Comparison of ENCODE assay signal across 19 cellular contexts in the genomic region with DNA sequence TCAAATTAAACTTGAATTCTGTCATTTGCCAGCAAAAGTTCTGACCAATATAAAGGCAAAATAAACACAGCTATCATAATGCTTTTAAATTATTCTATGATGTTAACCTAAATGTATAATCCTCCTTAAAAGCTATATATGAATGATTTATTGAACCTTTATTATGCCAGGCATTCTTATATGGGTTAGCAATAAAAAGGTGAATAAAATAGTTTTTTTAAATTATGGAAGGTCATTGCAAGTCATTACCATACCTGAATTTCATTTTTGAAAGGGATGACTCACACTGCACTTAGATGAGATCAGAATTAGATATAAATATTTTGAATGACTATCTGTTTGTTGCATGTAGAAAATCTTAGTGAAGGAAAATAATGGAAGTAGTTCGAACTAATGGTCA.
DNase-seq lines count a peak whose midpoint lies in the region; ATAC-seq and TF ChIP-seq lines count a peak whose summit lies in the region.
"Had no signal": no experiment of that assay in that cellular context is flagged by ENCODE, and none has a peak within 500 bp of the region (broad histone marks: within the 10 kb centered on the region; RNA-seq: fewer than 3 reads in every experiment).

No MANE protein-coding gene starts in this region.

- H3K9me3 ChIP-seq in PC-3 (ENCODE audit: low read length): peaks cover 5% of the 10 kb centered on the region; the same call in 1 of the 2 replicates
- H3K9me3 ChIP-seq in SU-DHL-6 (ENCODE audit: insufficient read depth, low read length): no peaks in the 10 kb centered on the region
- no peaks in the 10 kb centered on the region for H3K9me3 ChIP-seq in Karpas-422 (ENCODE audit: low read length)
- H3K9me3 ChIP-seq: BLaER1 treated with 17β-estradiol and CSF1 and Interleukin-3, amounts not matched to agents 10 nM and 100 nM; Caco-2 had no signal

- intact Hi-C loops in PC-3 (cut with micrococcal nuclease): no loop called here

- H2AFZ ChIP-seq in PC-3 (ENCODE audit: low read length): no peak overlapping the region
- peak overlapping the region; percentile 11 for H2AFZ ChIP-seq in SU-DHL-6 (ENCODE audit: low read depth, low read length, severe bottlenecking)
- no peak overlapping the region for H2AFZ ChIP-seq in Karpas-422 (ENCODE audit: low read length)

- H3F3A ChIP-seq in PC-3 (ENCODE audit: low read length, unreplicated experiment) (no peaks in the 10 kb centered on the region), SU-DHL-6 (ENCODE audit: insufficient read depth) (no peaks in the 10 kb centered on the region)

- H3K27ac ChIP-seq in PC-3 (ENCODE audit: low read length): no peak overlapping the region
- H3K27ac ChIP-seq in SU-DHL-6 (ENCODE audit: low read depth, low read length): no peak overlapping the region
- no peak overlapping the region for H3K27ac ChIP-seq in Karpas-422 (ENCODE audit: low read length)
- H3K27ac ChIP-seq: BLaER1 treated with 17β-estradiol and CSF1 and Interleukin-3, amounts not matched to agents 10 nM and 100 nM; C4-2B had no signal

- CTCF ChIA-PET in PC-3 (lab: Charles Lee): no interaction called here

- POLR2A ChIA-PET in PC-3 (lab: Charles Lee; ENCODE audit: unreplicated experiment): interaction anchor here (0.6 kb wide), 1 partner anchor 351 kb away, joined by 6 read pairs; no protein-coding TSS in a partner anchor

- H3K36me3 ChIP-seq in PC-3 (ENCODE audit: low read depth, low read length) (no peaks in the 10 kb centered on the region), SU-DHL-6 (ENCODE audit: low read length) (no peaks in the 10 kb centered on the region), Karpas-422 (ENCODE audit: insufficient read depth, low read length) (no peaks in the 10 kb centered on the region)
- H3K36me3 ChIP-seq: BLaER1 treated with 17β-estradiol and CSF1 and Interleukin-3, amounts not matched to agents 10 nM and 100 nM had no signal

- H3K79me2 ChIP-seq in PC-3 (ENCODE audit: low read length) (no peaks in the 10 kb centered on the region), SU-DHL-6 (ENCODE audit: insufficient read depth, low read length) (no peaks in the 10 kb centered on the region), Karpas-422 (ENCODE audit: low read length) (no peaks in the 10 kb centered on the region)

- H3K4me2 ChIP-seq in PC-3 (ENCODE audit: low read length) (no peak overlapping the region), SU-DHL-6 (ENCODE audit: low read depth, low read length, poor library complexity, severe bottlenecking) (no peak overlapping the region), Karpas-422 (ENCODE audit: low read depth, low read length, poor library complexity, severe bottlenecking) (no peak overlapping the region)
- H3K4me2 ChIP-seq: BLaER1 treated with 17β-estradiol and CSF1 and Interleukin-3, amounts not matched to agents 10 nM and 100 nM had no signal

- no peaks in the 10 kb centered on the region for H3K27me3 ChIP-seq in PC-3 (ENCODE audit: low read length)
- no peaks in the 10 kb centered on the region for H3K27me3 ChIP-seq in SU-DHL-6 (ENCODE audit: low read length)
- no peaks in the 10 kb centered on the region for H3K27me3 ChIP-seq in Karpas-422 (ENCODE audit: low read length)
- H3K27me3 ChIP-seq: BLaER1 treated with 17β-estradiol and CSF1 and Interleukin-3, amounts not matched to agents 10 nM and 100 nM had no signal

- H4K20me1 ChIP-seq in PC-3 (ENCODE audit: low read length) (no peaks in the 10 kb centered on the region), SU-DHL-6 (ENCODE audit: low read depth, low read length) (no peaks in the 10 kb centered on the region), Karpas-422 (ENCODE audit: insufficient read depth, low read depth, low read length) (no peaks in the 10 kb centered on the region)
- H4K20me1 ChIP-seq: BLaER1 treated with 17β-estradiol and CSF1 and Interleukin-3, amounts not matched to agents 10 nM and 100 nM had no signal

- no peak for ATAC-seq in PC-3
- ATAC-seq: CD8-positive, alpha-beta T cell; GM12878 had no signal

- H3K9ac ChIP-seq in PC-3 (ENCODE audit: low read length) (no peak overlapping the region), SU-DHL-6 (ENCODE audit: low read length) (no peak overlapping the region), Karpas-422 (ENCODE audit: low read length) (no peak overlapping the region)
- H3K9ac ChIP-seq: BLaER1 treated with 17β-estradiol and CSF1 and Interleukin-3, amounts not matched to agents 10 nM and 100 nM had no signal

- H3K4me1 ChIP-seq in PC-3 (ENCODE audit: insufficient read depth, low read length): 0 out of 2 replicates have a peak, but pooled peaks cover 4% of the 10 kb centered on the region
- no peaks in the 10 kb centered on the region for H3K4me1 ChIP-seq in Karpas-422 (ENCODE audit: low read length)
- H3K4me1 ChIP-seq: BLaER1 treated with 17β-estradiol and CSF1 and Interleukin-3, amounts not matched to agents 10 nM and 100 nM; Caco-2 had no signal

- H3K4me3 ChIP-seq in PC-3 (ENCODE audit: low read length) (no peak overlapping the region), SU-DHL-6 (ENCODE audit: insufficient read depth, low read length, poor library complexity, severe bottlenecking) (no peak overlapping the region), epithelial cell of esophagus (ENCODE audit: low read length) (no peak overlapping the region), Karpas-422 (ENCODE audit: low read length) (no peak overlapping the region)
- H3K4me3 ChIP-seq: BLaER1 treated with 17β-estradiol and CSF1 and Interleukin-3, amounts not matched to agents 10 nM and 100 nM; GM12878 had no signal

- no peak for TF ChIP-seq CTCF in PC-3 (conservative IDR thresholded peaks at IDR 0.05; ENCODE audit: low read depth, low read length)
- no peak for TF ChIP-seq CTCF in SU-DHL-6 (IDR thresholded peaks at IDR 0.05; ENCODE audit: insufficient read depth, low read length, poor library complexity, severe bottlenecking)
- TF ChIP-seq CTCF in epithelial cell of esophagus (IDR thresholded peaks at IDR 0.05; ENCODE audit: insufficient read depth, low read depth, low read length, missing control alignments): no peak

- peak; percentile 49 for DNase-seq in ELR (ENCODE audit: low read depth)
- DNase-seq in PC-3: peak; percentile 20
- DNase-seq in epithelial cell of esophagus (ENCODE audit: low read depth): peak; percentile 10
- DNase-seq in Karpas-422: no peak
- no peak for DNase-seq in NCI-H146 treated with DMSO at 0.1 percent for 48 hours (lab: John Stamatoyannopoulos, UW; ENCODE audit: unreplicated experiment)
- DNase-seq in activated effector memory CD4-positive, alpha-beta T cell treated with Interleukin-2 at 50 U/mL for 16 hours: no peak
- no peak for DNase-seq in AML-193 (lab: John Stamatoyannopoulos, UW)
- DNase-seq: 8988T; ACHN; Caco-2; Calu3; CD4-positive, alpha-beta T cell; CD8-positive, alpha-beta T cell; DMS79 treated with DMSO at 0.1 percent for 48 hours; GDM1 had no signal

- H3K9me2 ChIP-seq in PC-3 (replicated peaks; ENCODE audit: low read length) (no peaks in the 10 kb centered on the region), SU-DHL-6 (replicated peaks; ENCODE audit: insufficient read depth, low read length) (no peaks in the 10 kb centered on the region), Karpas-422 (replicated peaks; ENCODE audit: insufficient read depth, low read length) (no peaks in the 10 kb centered on the region)

- BruUV-seq in PC-3 (replicated peaks; lab: Mats Ljungman, UMichigan): no TSS peak

Comparison
In these comparisons a context has a peak if more than half of its experiments do, and no peak if none do; other contexts are left out.
1. DNase-seq: peak in ELR (single experiment), PC-3 (single experiment) and epithelial cell of esophagus (single experiment); none in Karpas-422 (single experiment), NCI-H146 treated with DMSO at 0.1 percent for 48 hours (single experiment), activated effector memory CD4-positive, alpha-beta T cell treated with Interleukin-2 at 50 U/mL for 16 hours (single experiment) and AML-193 (0 of 2).